1 cellular context compared by ENCODE assay signal in genomic region chr5:141354900-141355469, GRCh38.
TF ChIP-seq lines count a peak whose summit lies in the region.

Gene PCDHGA4, plus strand, starts transcription at chr5:141355021. Its CDS starts 87 bp downstream, at chr5:141355108.

TF ChIP-seq in GM12878, 131 proteins besides CTCF, POLR2A, EP300 and RAD21 (continued from another document):
- TF ChIP-seq SRF (IDR thresholded peaks at IDR 0.05; ENCODE audit: low read depth in 2 of 2, low read length in 2 of 2) (no peak), TCF12 (IDR thresholded peaks at IDR 0.05; ENCODE audit: low read depth, low read length) (no peak), NFYA (IDR thresholded peaks at IDR 0.05; ENCODE audit: borderline replicate concordance, low read depth, low read length) (no peak), BMI1 (IDR thresholded peaks at IDR 0.05; ENCODE audit: borderline replicate concordance) (no peak), NRF1 (conservative IDR thresholded peaks at IDR 0.05; ENCODE audit: low read depth, low read length) (no peak), JUND (IDR thresholded peaks at IDR 0.05; ENCODE audit: low read depth, low read length) (no peak), E4F1 (IDR thresholded peaks at IDR 0.05; ENCODE audit: borderline replicate concordance, partially characterized antibody) (no peak), WRNIP1 (IDR thresholded peaks at IDR 0.05; ENCODE audit: borderline replicate concordance, low read depth, low read length) (no peak), POU2F2 (IDR thresholded peaks at IDR 0.05; ENCODE audit: borderline replicate concordance, low read depth, low read length) (no peak), IKZF2 (IDR thresholded peaks at IDR 0.05) (no peak), GATAD2B (conservative IDR thresholded peaks at IDR 0.05; ENCODE audit: low read depth) (no peak), BACH1 (IDR thresholded peaks at IDR 0.05; ENCODE audit: borderline replicate concordance) (no peak), IRF3 (IDR thresholded peaks at IDR 0.05) (no peak), BCLAF1 (IDR thresholded peaks at IDR 0.05) (no peak)
